Comparison of ENCODE assay signal across 10 cellular contexts in genomic region chr7:27097686-27098492, GRCh38. TPM values are rescaled to one million over a fixed set of nuclear protein-coding genes. Genes with fewer than 3 reads are reported as not detected.
DNase-seq lines count a peak whose midpoint lies in the region; ATAC-seq and TF ChIP-seq lines count a peak whose summit lies in the region.
"Had no signal": no experiment of that assay in that cellular context is flagged by ENCODE, and none has a peak within 500 bp of the region (broad histone marks: within the 10 kb centered on the region; RNA-seq: fewer than 3 reads in every experiment).

No MANE protein-coding gene starts in this region.

- H3K36me3 Mint-ChIP-seq in activated T-cell treated with anti-CD3 and anti-CD28 coated beads, Interleukin-2, amount 50 U/mL, for 4 hours (ENCODE audit: insufficient read depth): peaks cover 14% of the 10 kb centered on the region
- peaks cover 11% of the 10 kb centered on the region for H3K36me3 Mint-ChIP-seq in memory B cell

- peak overlapping the region in 3 of 4 donors; percentile 18 to 33 (median 31) for H3K27ac ChIP-seq in body of pancreas
- H3K27ac ChIP-seq in upper lobe of right lung: peak overlapping the region; percentile 91
- H3K27ac ChIP-seq: BLaER1 treated with 17β-estradiol and CSF1 and Interleukin-3, amounts not matched to agents 10 nM and 100 nM had no signal

- no peak for TF ChIP-seq CTCF in body of pancreas (IDR thresholded peaks at IDR 0.05)
- no peak for TF ChIP-seq CTCF in upper lobe of right lung (IDR thresholded peaks at IDR 0.05)

- peaks cover 72% of the 10 kb centered on the region for H3K27me3 Mint-ChIP-seq in activated T-cell treated with anti-CD3 and anti-CD28 coated beads, Interleukin-2, amount 50 U/mL, for 4 hours (ENCODE audit: low read depth)
- H3K27me3 Mint-ChIP-seq in memory B cell: peaks cover 17% of the 10 kb centered on the region

- no peak overlapping the region for H3K27ac Mint-ChIP-seq in memory B cell

- WGBS in body of pancreas, 2 donors: 12 to 13% methylated on average over 26 of the region's 26 CpGs

- H3K4me1 Mint-ChIP-seq in activated T-cell treated with anti-CD3 and anti-CD28 coated beads, Interleukin-2, amount 50 U/mL, for 4 hours (ENCODE audit: low read depth): peaks cover 32% of the 10 kb centered on the region
- H3K4me1 Mint-ChIP-seq in memory B cell: peaks cover 24% of the 10 kb centered on the region

- no peak for TF ChIP-seq POLR2A in body of pancreas (IDR thresholded peaks at IDR 0.05)

- H3K36me3 ChIP-seq in body of pancreas (replicated peaks in 1 of 2; ENCODE audit: insufficient read depth in 1 of 2, low read depth in 2 of 2) (no peaks in the 10 kb centered on the region), upper lobe of right lung (no peaks in the 10 kb centered on the region)
- H3K36me3 ChIP-seq: BLaER1 treated with 17β-estradiol and CSF1 and Interleukin-3, amounts not matched to agents 10 nM and 100 nM had no signal

- H3K9me3 ChIP-seq in body of pancreas (no peaks in the 10 kb centered on the region), upper lobe of right lung (no peaks in the 10 kb centered on the region)

- H3K27me3 ChIP-seq in body of pancreas (peaks cover 9 to 63% of the 10 kb centered on the region in 2 donors), upper lobe of right lung (peaks cover 7% of the 10 kb centered on the region)

- intact Hi-C loops in body of pancreas (cut with DNase I): no loop called here
- intact Hi-C loops in upper lobe of right lung (cut with DNase I): loop anchor here (5.0 kb wide), 1 partner anchor 44 kb away; the partner anchor contains the start of gene HOXA5

- H3K4me3 Mint-ChIP-seq in activated T-cell treated with anti-CD3 and anti-CD28 coated beads, Interleukin-2, amount 50 U/mL, for 4 hours: peak overlapping the region; percentile 85
- peak overlapping the region; percentile 90 for H3K4me3 Mint-ChIP-seq in memory B cell

- no peak for DNase-seq in activated T-cell treated with anti-CD3 and anti-CD28 coated beads, Interleukin-2, amount 50 U/mL, for 4 hours
- no peak for DNase-seq in activated T-cell treated with anti-CD3 and anti-CD28 coated beads, Interleukin-2, amount 50 U/mL, for 48 hours
- no peak for DNase-seq in body of pancreas
- DNase-seq in memory B cell (ENCODE audit: low spot score in 2 of 2): no peak
- DNase-seq in upper lobe of right lung: no peak
- DNase-seq in stimulated activated CD4-positive, alpha-beta T cell treated with anti-CD3 and anti-CD28 coated beads, Interleukin-4, amount 100 ng/mL, for 1 hour: no peak

- no peaks in the 10 kb centered on the region for H3K9me3 Mint-ChIP-seq in activated T-cell treated with anti-CD3 and anti-CD28 coated beads, Interleukin-2, amount 50 U/mL, for 4 hours
- H3K9me3 Mint-ChIP-seq in memory B cell: no peaks in the 10 kb centered on the region

- H3K4me1 ChIP-seq in body of pancreas (peaks cover 22% of the 10 kb centered on the region), upper lobe of right lung (peaks cover 8% of the 10 kb centered on the region)

- H3K4me3 ChIP-seq in body of pancreas: no peak overlapping the region
- peak overlapping the region; percentile 91 for H3K4me3 ChIP-seq in upper lobe of right lung
- H3K4me3 ChIP-seq: BLaER1 treated with 17β-estradiol and CSF1 and Interleukin-3, amounts not matched to agents 10 nM and 100 nM had no signal

- no peak for ATAC-seq in activated T-cell treated with anti-CD3 and anti-CD28 coated beads, Interleukin-2, amount 50 U/mL, for 4 hours
- ATAC-seq in body of pancreas (no peak), memory B cell (ENCODE audit: low read depth) (no peak), upper lobe of right lung (no peak), GM21717 (IDR thresholded peaks at IDR 0.05; ENCODE audit: unreplicated experiment) (no peak), GM19395 (IDR thresholded peaks at IDR 0.05; ENCODE audit: unreplicated experiment) (no peak)

RNA-seq across cellular contexts. Expression of gene HOXA1, which starts 2.1 kb away (rescaled TPM):
- total RNA-seq in activated T-cell treated with anti-CD3 and anti-CD28 coated beads, Interleukin-2, amount 50 U/mL, for 4 hours: under 1 TPM; 0.11 to 0.33 (median 0.28) TPM
- total RNA-seq in body of pancreas (not detected), upper lobe of right lung (0.75 TPM)

RNA-seq across cellular contexts. Expression of gene HOXA2, which starts 4.6 kb away (rescaled TPM):
- not detected for total RNA-seq in activated T-cell treated with anti-CD3 and anti-CD28 coated beads, Interleukin-2, amount 50 U/mL, for 4 hours
- total RNA-seq in body of pancreas: under 1 TPM in 1 of 2 donors, not detected in 1; 0.66 TPM
- 2.1 TPM for total RNA-seq in upper lobe of right lung
- total RNA-seq: T-helper 2 cell treated with Interferon-gamma antibody and Interleukin-4, amounts not matched to agents 100 ng/mL and 5 ng/mL, for 36 hours had no signal

RNA-seq across cellular contexts. Expression of gene HOXA4, which starts 32.7 kb away (rescaled TPM):
- under 1 TPM in 1 of 3 donors, not detected in 2; 0.14 TPM for total RNA-seq in activated T-cell treated with anti-CD3 and anti-CD28 coated beads, Interleukin-2, amount 50 U/mL, for 4 hours
- total RNA-seq in body of pancreas (1 to 10 TPM in 1 of 2 donors, under 1 TPM in 1; 0.78 to 1.6 TPM), upper lobe of right lung (7.1 TPM)

RNA-seq across cellular contexts. Expression of gene HOXA5, which starts 45.6 kb away (rescaled TPM):
- not detected for total RNA-seq in activated T-cell treated with anti-CD3 and anti-CD28 coated beads, Interleukin-2, amount 50 U/mL, for 4 hours
- total RNA-seq in body of pancreas (1 to 10 TPM in 1 of 2 donors, under 1 TPM in 1; 0.99 to 2.6 TPM), upper lobe of right lung (16.0 TPM)
- total RNA-seq: T-helper 2 cell treated with Interferon-gamma antibody and Interleukin-4, amounts not matched to agents 100 ng/mL and 5 ng/mL, for 36 hours had no signal

RNA-seq across cellular contexts. Expression of gene HOXA6, which starts 49.7 kb away (rescaled TPM):
- total RNA-seq in activated T-cell treated with anti-CD3 and anti-CD28 coated beads, Interleukin-2, amount 50 U/mL, for 4 hours: not detected
- not detected for total RNA-seq in body of pancreas
- 6.5 TPM for total RNA-seq in upper lobe of right lung
- total RNA-seq: T-helper 2 cell treated with Interferon-gamma antibody and Interleukin-4, amounts not matched to agents 100 ng/mL and 5 ng/mL, for 36 hours had no signal
